Comparison of ENCODE assay signal across 11 cellular contexts in the genomic region with DNA sequence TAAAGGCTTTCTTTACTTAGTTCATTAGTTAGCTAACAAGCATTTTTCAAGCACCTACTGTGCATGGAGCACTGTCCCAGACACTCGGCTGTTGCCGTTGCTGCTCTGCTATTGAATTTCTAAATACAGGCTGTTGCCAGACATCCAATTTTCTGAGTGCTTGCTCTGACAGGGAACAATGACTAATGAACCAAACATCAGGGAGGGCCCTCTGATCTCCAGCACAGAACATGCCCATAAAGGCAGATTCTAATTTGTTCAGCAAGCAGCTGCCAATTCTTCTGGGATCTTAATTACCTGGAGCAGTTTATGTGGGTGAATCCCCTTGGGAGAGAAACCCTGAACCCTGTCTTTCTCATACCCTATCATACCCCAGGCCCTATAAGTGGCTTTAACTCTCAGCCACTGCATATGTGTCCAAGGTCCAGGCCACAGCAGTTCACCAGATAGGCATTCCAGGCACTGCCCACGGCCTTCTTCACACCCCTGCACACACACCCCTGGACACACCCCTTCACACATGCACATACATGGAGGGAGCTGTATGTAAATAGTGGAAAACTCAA. TPM values are rescaled to one million over a fixed set of nuclear protein-coding genes. Genes with fewer than 3 reads are reported as not detected.
A peak's percentile ranks its signal among the peaks of the same experiment; 100 is the strongest.
DNase-seq lines count a peak whose midpoint lies in the region; TF ChIP-seq lines count a peak whose summit lies in the region.
"Had no signal": no experiment of that assay in that cellular context is flagged by ENCODE, and none has a peak within 500 bp of the region (broad histone marks: within the 10 kb centered on the region; RNA-seq: fewer than 3 reads in every experiment).

No MANE protein-coding gene starts in this region.

- no TSS peak for BruUV-seq in Caco-2 (replicated peaks; lab: Mats Ljungman, UMichigan)

- no peak overlapping the region for H3K4me3 Mint-ChIP-seq in Caco-2 (ENCODE audit: unreplicated experiment)

- no peaks in the 10 kb centered on the region for H3K27me3 Mint-ChIP-seq in Caco-2 (ENCODE audit: insufficient read depth, unreplicated experiment)

- intact Hi-C loops in Caco-2 (cut with micrococcal nuclease; ENCODE audit: unreplicated experiment), result no loop called here

- H3K4me1 Mint-ChIP-seq in Caco-2 (ENCODE audit: low read depth, unreplicated experiment), result no peaks in the 10 kb centered on the region

- no peaks in the 10 kb centered on the region for H3K36me3 Mint-ChIP-seq in Caco-2 (ENCODE audit: insufficient read depth, unreplicated experiment)

- H3K27me3 ChIP-seq in mucosa of rectum (ENCODE audit: control insufficient read depth in 2 of 2, insufficient read depth in 2 of 2, low read length in 2 of 2) (no peaks in the 10 kb centered on the region), Caco-2 (replicated peaks; ENCODE audit: control insufficient read depth, insufficient read depth, low read length) (no peaks in the 10 kb centered on the region)
- H3K27me3 ChIP-seq: neutrophil had no signal

- H3K27ac ChIP-seq in cingulate gyrus (ENCODE audit: low read depth, low read length) (peak overlapping the region; percentile 77), mucosa of rectum (ENCODE audit: low read depth in 2 of 2, low read length in 2 of 2) (peak overlapping the region; percentile 60 to 66)
- H3K27ac ChIP-seq: C4-2B, neutrophil had no signal

- peak; percentile 66 for DNase-seq in AG20443 (ENCODE audit: low spot score)
- DNase-seq in NCI-H2081 treated with DMSO at 0.1 percent for 48 hours (lab: John Stamatoyannopoulos, UW), result peak; percentile 65
- no peak for DNase-seq in Caco-2
- no peak for DNase-seq in activated gamma-delta T cell treated with Interleukin-2 at 50 U/mL for 16 hours
- no peak for DNase-seq in activated effector memory CD4-positive, alpha-beta T cell treated with Interleukin-2 at 50 U/mL for 16 hours
- DNase-seq in activated gamma-delta T cell (lab: John Stamatoyannopoulos, UW), result no peak
- DNase-seq: GOT3 had no signal

- H3K36me3 ChIP-seq in mucosa of rectum (ENCODE audit: control insufficient read depth in 2 of 2, insufficient read depth in 2 of 2, low read length in 2 of 2) (no peaks in the 10 kb centered on the region), Caco-2 (ENCODE audit: control insufficient read depth, insufficient read depth, low read length) (no peaks in the 10 kb centered on the region)
- H3K36me3 ChIP-seq: neutrophil had no signal

- no peaks in the 10 kb centered on the region for H3K9me3 Mint-ChIP-seq in Caco-2 (ENCODE audit: unreplicated experiment)

- H3K4me1 ChIP-seq in mucosa of rectum (ENCODE audit: control insufficient read depth in 2 of 2, insufficient read depth in 2 of 2, low read length in 2 of 2) (peaks cover 8 to 12% of the 10 kb centered on the region in 2 donors), Caco-2 (no peaks in the 10 kb centered on the region)

- POLR2A ChIA-PET in Caco-2 (lab: Charles Lee), result no interaction called here

- H3K9ac ChIP-seq in mucosa of rectum (ENCODE audit: low read depth in 1 of 2, low read length in 2 of 2), result no peak overlapping the region

- no peak for TF ChIP-seq CTCF in Caco-2 (IDR thresholded peaks at IDR 0.05; ENCODE audit: insufficient read depth in 1 of 2, low read depth in 1 of 2, low read length in 1 of 2, severe bottlenecking in 1 of 2, unreplicated experiment in 1 of 2)

- CTCF ChIA-PET in Caco-2 (lab: Charles Lee), result no interaction called here

- no peak overlapping the region for H3K27ac Mint-ChIP-seq in Caco-2 (ENCODE audit: unreplicated experiment)

- no peak overlapping the region for H3K4me3 ChIP-seq in mucosa of rectum (ENCODE audit: low read length in 2 of 2)
- H3K4me3 ChIP-seq in Caco-2 (ENCODE audit: low read depth, low read length), result no peak overlapping the region

- H3K9me3 ChIP-seq in mucosa of rectum (ENCODE audit: control insufficient read depth in 2 of 2, low read length in 2 of 2) (no peaks in the 10 kb centered on the region), Caco-2 (no peaks in the 10 kb centered on the region)
- H3K9me3 ChIP-seq: neutrophil had no signal

RNA-seq across cellular contexts. Expression of gene TSC22D3, which starts 27.9 kb away (rescaled TPM):
- total RNA-seq in Caco-2 (2022), result 2.2 TPM in 2 replicates

RNA-seq across cellular contexts. Expression of gene NCBP2L, which starts 29.9 kb away (rescaled TPM):
- not detected in 2 replicates for total RNA-seq in Caco-2 (2022)

Comparison
In these comparisons a context has a peak if more than half of its experiments do, and no peak if none do; other contexts are left out.
1. DNase-seq: peak in AG20443 (single experiment) and NCI-H2081 treated with DMSO at 0.1 percent for 48 hours (single experiment); none in Caco-2 (0 of 2), activated gamma-delta T cell treated with Interleukin-2 at 50 U/mL for 16 hours (single experiment), activated effector memory CD4-positive, alpha-beta T cell treated with Interleukin-2 at 50 U/mL for 16 hours (single experiment) and activated gamma-delta T cell (single experiment).